9 cellular contexts compared by ENCODE assay signal in the genomic region with DNA sequence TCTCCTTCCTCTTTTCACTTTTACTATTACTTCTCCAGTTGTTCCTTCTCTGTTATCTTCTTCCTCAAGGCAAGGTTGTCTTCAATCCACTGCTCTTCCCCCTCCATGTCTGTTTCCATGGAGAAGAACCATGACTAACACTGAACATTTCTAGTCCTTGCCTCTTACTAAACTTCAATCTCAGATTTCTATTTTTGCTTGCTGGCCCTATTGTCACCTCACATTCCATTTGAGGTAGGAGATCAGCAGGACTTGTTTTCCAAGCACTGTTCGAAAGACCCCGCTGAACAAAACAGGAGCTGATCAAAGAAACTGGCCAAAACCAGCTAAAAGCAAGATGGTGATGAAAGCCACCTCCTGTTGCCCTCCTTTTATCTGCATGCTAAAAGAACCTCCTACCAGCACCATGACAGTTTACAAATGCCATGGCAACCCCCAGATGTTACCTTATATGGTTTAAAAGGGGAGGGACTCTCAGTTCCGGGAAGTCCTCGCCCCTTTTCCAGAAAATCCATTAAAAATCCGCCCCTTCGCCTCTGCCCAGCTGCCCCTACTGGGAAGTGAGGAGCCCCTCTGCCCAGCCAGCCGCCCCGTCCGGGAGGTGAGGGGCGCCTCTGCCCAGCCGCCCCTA. TPM values are rescaled to one million over a fixed set of nuclear protein-coding genes. Genes with fewer than 3 reads are reported as not detected.
A peak's percentile ranks its signal among the peaks of the same experiment; 100 is the strongest.
DNase-seq lines count a peak whose midpoint lies in the region; ATAC-seq lines count a peak whose summit lies in the region.
"Had no signal": no experiment of that assay in that cellular context is flagged by ENCODE, and none has a peak within 500 bp of the region (broad histone marks: within the 10 kb centered on the region; RNA-seq: fewer than 3 reads in every experiment).

No MANE protein-coding gene starts in this region.

- H3K27ac ChIP-seq in caudate nucleus (ENCODE audit: low read depth, low read length) = peak overlapping the region; percentile 60

- DNase-seq in ELF-1 (ENCODE audit: low read depth, low spot score) (peak; percentile 94), MV-4-11 (lab: John Stamatoyannopoulos, UW) (peak; percentile 45), caudate nucleus (lab: John Stamatoyannopoulos, UW) (peak in 10 of 61 donors; percentile 1 to 31 (median 6)), myocyte (ENCODE audit: low read depth) (peak; percentile 17), RKO (ENCODE audit: low spot score) (no peak)
- DNase-seq: foreskin melanocyte had no signal

- ATAC-seq in HG02970 (IDR thresholded peaks at IDR 0.05; ENCODE audit: low FRiP score, unreplicated experiment) (no peak), GM18873 (IDR thresholded peaks at IDR 0.05; ENCODE audit: low FRiP score, unreplicated experiment) (no peak), GM21529 (IDR thresholded peaks at IDR 0.05; ENCODE audit: unreplicated experiment) (no peak)

RNA-seq across cellular contexts. Expression of a gene that starts 22.6 kb away (rescaled TPM):
- 19.0 and 24.2 TPM in 2 replicates for total RNA-seq in myocyte
- polyA plus RNA-seq in myocyte (2012) = 18.1 TPM

RNA-seq across cellular contexts. Expression of a gene that starts 25.0 kb away (rescaled TPM):
- 7.4 and 9.5 TPM in 2 replicates for total RNA-seq in myocyte
- 19.3 TPM for polyA plus RNA-seq in myocyte (2012)
